ENCODE assay signal across 8 cellular contexts in genomic region chr1:43435146-43436145, GRCh38. TPM values are rescaled to one million over a fixed set of nuclear protein-coding genes. Genes with fewer than 3 reads are reported as not detected.
DNase-seq lines count a peak whose midpoint lies in the region; ATAC-seq and TF ChIP-seq lines count a peak whose summit lies in the region.

No MANE protein-coding gene starts in this region.

- WGBS in ovary, 3 donors, result 38 to 45% (median 38%) methylated on average over 14 of the region's 14 CpGs

- no peaks in the 10 kb centered on the region for H3K4me1 Mint-ChIP-seq in CD4-positive, alpha-beta T cell (ENCODE audit: low read depth)
- peaks cover 4% of the 10 kb centered on the region for H3K4me1 Mint-ChIP-seq in activated naive CD8-positive, alpha-beta T cell treated with anti-CD3 and anti-CD28 coated beads for 36 hours
- no peaks in the 10 kb centered on the region for H3K4me1 Mint-ChIP-seq in activated CD8-positive, alpha-beta T cell treated with anti-CD3 and anti-CD28 coated beads, Interleukin-2, amount 10 ng/mL, durations not matched to agents 7 days and 5 days (ENCODE audit: low read depth)

- POLR2A ChIA-PET in CD4-positive, alpha-beta T cell (lab: Charles Lee), result interaction anchor here (0.6 kb wide), 1 partner anchor 22 kb away, joined by 3 read pairs; no protein-coding TSS in a partner anchor
- POLR2A ChIA-PET in activated CD8-positive, alpha-beta T cell treated with anti-CD3 and anti-CD28 coated beads, Interleukin-2, amount 10 ng/mL, durations not matched to agents 7 days and 5 days (lab: Charles Lee), result no interaction called here

- H3K27ac ChIP-seq in CD4-positive, alpha-beta T cell (ENCODE audit: low read depth, low read length), result no peak overlapping the region
- peak overlapping the region; percentile 16 to 55 for H3K27ac ChIP-seq in ovary

- peaks cover 9% of the 10 kb centered on the region for H3K4me1 ChIP-seq in ovary (ENCODE audit: insufficient read depth)

- no peak for ATAC-seq in CD4-positive, alpha-beta T cell (ENCODE audit: poor library complexity)
- no peak for ATAC-seq in activated CD8-positive, alpha-beta T cell treated with anti-CD3 and anti-CD28 coated beads, Interleukin-2, amount 10 ng/mL, durations not matched to agents 7 days and 5 days

- peak in 1 of 10 experiments; percentile 5 for DNase-seq in CD4-positive, alpha-beta T cell
- DNase-seq in activated naive CD8-positive, alpha-beta T cell treated with anti-CD3 and anti-CD28 coated beads for 36 hours, result no peak
- DNase-seq in cardiac septum (ENCODE audit: low spot score) (peak; percentile 72), ovary (peak in 3 of 5 donors; percentile 55 to 75 (median 60)), occipital lobe (lab: John Stamatoyannopoulos, UW) (no peak), NCI-H2081 (lab: John Stamatoyannopoulos, UW) (no peak), NCI-H69 (lab: John Stamatoyannopoulos, UW) (no peak)
- DNase-seq in activated CD8-positive, alpha-beta T cell treated with anti-CD3 and anti-CD28 coated beads, Interleukin-2, amount 10 ng/mL, durations not matched to agents 7 days and 5 days, result no peak

- no peaks in the 10 kb centered on the region for H3K36me3 ChIP-seq in ovary

- H3K4me3 Mint-ChIP-seq in CD4-positive, alpha-beta T cell, result no peak overlapping the region
- no peak overlapping the region for H3K4me3 Mint-ChIP-seq in activated naive CD8-positive, alpha-beta T cell treated with anti-CD3 and anti-CD28 coated beads for 36 hours
- no peak overlapping the region for H3K4me3 Mint-ChIP-seq in activated CD8-positive, alpha-beta T cell treated with anti-CD3 and anti-CD28 coated beads, Interleukin-2, amount 10 ng/mL, durations not matched to agents 7 days and 5 days

- peak overlapping the region; percentile 3 for H3K27ac Mint-ChIP-seq in CD4-positive, alpha-beta T cell
- H3K27ac Mint-ChIP-seq in activated naive CD8-positive, alpha-beta T cell treated with anti-CD3 and anti-CD28 coated beads for 36 hours, result peak overlapping the region; percentile 66
- no peak overlapping the region for H3K27ac Mint-ChIP-seq in activated CD8-positive, alpha-beta T cell treated with anti-CD3 and anti-CD28 coated beads, Interleukin-2, amount 10 ng/mL, durations not matched to agents 7 days and 5 days

- TF ChIP-seq EP300 in ovary (IDR thresholded peaks at IDR 0.05), result no peak

- H3K36me3 Mint-ChIP-seq in CD4-positive, alpha-beta T cell (ENCODE audit: low read depth), result peaks cover 82% of the 10 kb centered on the region
- H3K36me3 Mint-ChIP-seq in activated naive CD8-positive, alpha-beta T cell treated with anti-CD3 and anti-CD28 coated beads for 36 hours, result peaks cover 2% of the 10 kb centered on the region
- peaks cover 36% of the 10 kb centered on the region for H3K36me3 Mint-ChIP-seq in activated CD8-positive, alpha-beta T cell treated with anti-CD3 and anti-CD28 coated beads, Interleukin-2, amount 10 ng/mL, durations not matched to agents 7 days and 5 days (ENCODE audit: low read depth)

- intact Hi-C loops in CD4-positive, alpha-beta T cell (cut with DNase I, micrococcal nuclease), result no loop called here
- intact Hi-C loops in cardiac septum (cut with DNase I), result no loop called here
- intact Hi-C loops in ovary (cut with DNase I), result no loop called here

- no peaks in the 10 kb centered on the region for H3K27me3 Mint-ChIP-seq in CD4-positive, alpha-beta T cell
- H3K27me3 Mint-ChIP-seq in activated naive CD8-positive, alpha-beta T cell treated with anti-CD3 and anti-CD28 coated beads for 36 hours, result no peaks in the 10 kb centered on the region
- no peaks in the 10 kb centered on the region for H3K27me3 Mint-ChIP-seq in activated CD8-positive, alpha-beta T cell treated with anti-CD3 and anti-CD28 coated beads, Interleukin-2, amount 10 ng/mL, durations not matched to agents 7 days and 5 days (ENCODE audit: low read depth)

- TF ChIP-seq CTCF in CD4-positive, alpha-beta T cell (IDR thresholded peaks at IDR 0.05), result no peak
- no peak for TF ChIP-seq CTCF in ovary (IDR thresholded peaks at IDR 0.05)

- H3K9me3 ChIP-seq in CD4-positive, alpha-beta T cell (ENCODE audit: control insufficient read depth, low read length), result no peaks in the 10 kb centered on the region
- no peaks in the 10 kb centered on the region for H3K9me3 ChIP-seq in ovary

- H3K4me3 ChIP-seq in ovary, result no peak overlapping the region

- H3K27me3 ChIP-seq in CD4-positive, alpha-beta T cell (ENCODE audit: control insufficient read depth, insufficient read depth, low read length), result no peaks in the 10 kb centered on the region
- no peaks in the 10 kb centered on the region for H3K27me3 ChIP-seq in ovary

- CTCF ChIA-PET in CD4-positive, alpha-beta T cell (lab: Charles Lee), result no interaction called here
- CTCF ChIA-PET in activated CD8-positive, alpha-beta T cell treated with anti-CD3 and anti-CD28 coated beads, Interleukin-2, amount 10 ng/mL, durations not matched to agents 7 days and 5 days (lab: Charles Lee), result interaction anchor here (1.4 kb wide), 1 partner anchor 94 kb away, joined by 4 read pairs; no protein-coding TSS in a partner anchor

- no peak for TF ChIP-seq POLR2A in ovary (IDR thresholded peaks at IDR 0.05)

- H3K9me3 Mint-ChIP-seq in CD4-positive, alpha-beta T cell, result no peaks in the 10 kb centered on the region
- no peaks in the 10 kb centered on the region for H3K9me3 Mint-ChIP-seq in activated naive CD8-positive, alpha-beta T cell treated with anti-CD3 and anti-CD28 coated beads for 36 hours
- no peaks in the 10 kb centered on the region for H3K9me3 Mint-ChIP-seq in activated CD8-positive, alpha-beta T cell treated with anti-CD3 and anti-CD28 coated beads, Interleukin-2, amount 10 ng/mL, durations not matched to agents 7 days and 5 days (ENCODE audit: insufficient read depth)

RNA-seq across cellular contexts. Expression of gene HYI, which starts 18.3 kb away (rescaled TPM):
- 10 to 100 TPM; 26.1 to 31.6 TPM for total RNA-seq in CD4-positive, alpha-beta T cell
- 1 to 10 TPM; 4.3 to 5.6 TPM for total RNA-seq in activated naive CD8-positive, alpha-beta T cell treated with anti-CD3 and anti-CD28 coated beads for 36 hours
- 26.3 TPM for total RNA-seq in cardiac septum
- total RNA-seq in ovary, result 10 to 100 TPM; 57.3 to 94.4 (median 78.9) TPM
- polyA plus RNA-seq in ovary, result 10 to 100 TPM; 16.6 to 77.2 TPM
- 32.1 TPM for total RNA-seq in occipital lobe
- 1 to 10 TPM; 8.4 to 9.5 TPM for total RNA-seq in activated CD8-positive, alpha-beta T cell treated with anti-CD3 and anti-CD28 coated beads, Interleukin-2, amount 10 ng/mL, durations not matched to agents 7 days and 5 days

RNA-seq across cellular contexts. Expression of gene SZT2, which starts 45.7 kb away (rescaled TPM):
- total RNA-seq in CD4-positive, alpha-beta T cell, result 10 to 100 TPM; 69.7 to 72.5 TPM
- 10 to 100 TPM; 22.4 to 27.6 TPM for total RNA-seq in activated naive CD8-positive, alpha-beta T cell treated with anti-CD3 and anti-CD28 coated beads for 36 hours
- total RNA-seq in cardiac septum (35.7 TPM), ovary (10 to 100 TPM; 25.5 to 89.3 (median 60.9) TPM), occipital lobe (17.3 TPM)
- 10 to 100 TPM; 16.8 to 17.6 TPM for polyA plus RNA-seq in ovary
- total RNA-seq in activated CD8-positive, alpha-beta T cell treated with anti-CD3 and anti-CD28 coated beads, Interleukin-2, amount 10 ng/mL, durations not matched to agents 7 days and 5 days, result 10 to 100 TPM; 57.2 to 58.3 TPM

RNA-seq across cellular contexts. Expression of gene MED8, which starts 45.8 kb away (rescaled TPM):
- total RNA-seq in CD4-positive, alpha-beta T cell, result 10 to 100 TPM; 14.8 to 17.6 TPM
- total RNA-seq in activated naive CD8-positive, alpha-beta T cell treated with anti-CD3 and anti-CD28 coated beads for 36 hours, result 10 to 100 TPM; 34.1 to 35.7 TPM
- total RNA-seq in cardiac septum (17.9 TPM), ovary (10 to 100 TPM; 13.7 to 39.3 (median 24.0) TPM), occipital lobe (20.7 TPM)
- 10 to 100 TPM; 26.0 to 40.0 TPM for polyA plus RNA-seq in ovary
- 10 to 100 TPM; 33.1 to 35.1 TPM for total RNA-seq in activated CD8-positive, alpha-beta T cell treated with anti-CD3 and anti-CD28 coated beads, Interleukin-2, amount 10 ng/mL, durations not matched to agents 7 days and 5 days

Comparison
In these comparisons a context has a peak if more than half of its experiments do, and no peak if none do; other contexts are left out.
1. DNase-seq: peak in cardiac septum (single experiment) and ovary (3 of 5); none in activated naive CD8-positive, alpha-beta T cell treated with anti-CD3 and anti-CD28 coated beads for 36 hours (single experiment), occipital lobe (single experiment), activated CD8-positive, alpha-beta T cell treated with anti-CD3 and anti-CD28 coated beads, Interleukin-2, amount 10 ng/mL, durations not matched to agents 7 days and 5 days (single experiment), NCI-H2081 (0 of 2) and NCI-H69 (single experiment).